ENCODE assay signal across 15 cellular contexts in genomic region chr5:24135536-24135935, GRCh38.
A peak's percentile ranks its signal among the peaks of the same experiment; 100 is the strongest.
DNase-seq lines count a peak whose midpoint lies in the region; ATAC-seq and TF ChIP-seq lines count a peak whose summit lies in the region.
"Had no signal": no experiment of that assay in that cellular context is flagged by ENCODE, and none has a peak within 500 bp of the region (broad histone marks: within the 10 kb centered on the region; RNA-seq: fewer than 3 reads in every experiment).

No MANE protein-coding gene starts in this region.

- H3K36me3 ChIP-seq in mammary epithelial cell (ENCODE audit: insufficient read depth, low read length) (no peaks in the 10 kb centered on the region), breast epithelium (no peaks in the 10 kb centered on the region), RWPE2 (ENCODE audit: low read depth) (no peaks in the 10 kb centered on the region), ascending aorta (no peaks in the 10 kb centered on the region), body of pancreas (replicated peaks in 1 of 2; ENCODE audit: insufficient read depth in 1 of 2, low read depth in 2 of 2) (no peaks in the 10 kb centered on the region)
- H3K36me3 ChIP-seq: BLaER1 had no signal

- TF ChIP-seq POLR2A in breast epithelium (IDR thresholded peaks at IDR 0.05) = no peak
- no peak for TF ChIP-seq POLR2A in body of pancreas (IDR thresholded peaks at IDR 0.05)

- CTCF ChIA-PET in mammary epithelial cell (lab: Charles Lee; ENCODE audit: low non-redundant PET) = no interaction called here

- DNase-seq in mammary epithelial cell = peak; percentile 17
- no peak for DNase-seq in breast epithelium (ENCODE audit: low spot score in 2 of 2)
- DNase-seq in RWPE2 (ENCODE audit: low spot score) = no peak
- DNase-seq in foreskin keratinocyte = peak; percentile 29 to 79
- peak; percentile 18 for DNase-seq in renal cortical epithelial cell (ENCODE audit: low read depth)
- DNase-seq in ascending aorta (ENCODE audit: low spot score in 2 of 2) = no peak
- DNase-seq in activated CD4-positive, alpha-beta T cell treated with anti-CD3 and anti-CD28 coated beads for 4 hours = no peak
- no peak for DNase-seq in body of pancreas
- DNase-seq: 8988T, AML-193, DMS53, GF-D8, HCEC 1CT, HFFc6 had no signal

- no peak overlapping the region for H2AFZ ChIP-seq in mammary epithelial cell (ENCODE audit: low read depth, low read length)

- no peaks in the 10 kb centered on the region for H3K9me3 ChIP-seq in mammary epithelial cell (replicated peaks; ENCODE audit: insufficient read depth, low read length)
- no peaks in the 10 kb centered on the region for H3K9me3 ChIP-seq in breast epithelium
- H3K9me3 ChIP-seq in RWPE2 (ENCODE audit: severe bottlenecking) = no peaks in the 10 kb centered on the region
- H3K9me3 ChIP-seq in ascending aorta = no peaks in the 10 kb centered on the region
- H3K9me3 ChIP-seq in body of pancreas = no peaks in the 10 kb centered on the region
- H3K9me3 ChIP-seq: BLaER1 had no signal

- H3K4me2 ChIP-seq in mammary epithelial cell (ENCODE audit: insufficient read depth, low read depth, low read length) = no peak overlapping the region
- H3K4me2 ChIP-seq: BLaER1 had no signal

- intact Hi-C loops in mammary epithelial cell (cut with micrococcal nuclease) = loop anchor here (2.0 kb wide), 1 partner anchor 25 kb away; no protein-coding TSS in a partner anchor
- intact Hi-C loops in breast epithelium (cut with DNase I; ENCODE audit: low total_unique reads) = no loop called here
- intact Hi-C loops in ascending aorta (cut with DNase I) = no loop called here
- intact Hi-C loops in body of pancreas (cut with DNase I) = no loop called here

- BruUV-seq in mammary epithelial cell (replicated peaks; lab: Mats Ljungman, UMichigan) = no TSS peak

- H3K27ac ChIP-seq in mammary epithelial cell (ENCODE audit: insufficient read depth, low read depth, low read length) (no peak overlapping the region), breast epithelium (no peak overlapping the region), RWPE2 (ENCODE audit: poor library complexity, severe bottlenecking) (no peak overlapping the region), foreskin keratinocyte (no peak overlapping the region), ascending aorta (no peak overlapping the region), body of pancreas (no peak overlapping the region)
- H3K27ac ChIP-seq: BLaER1 had no signal

- TF ChIP-seq CTCF in mammary epithelial cell (conservative IDR thresholded peaks at IDR 0.05 in 1 of 2, IDR thresholded peaks at IDR 0.05 in 1 of 2; ENCODE audit: extremely low read depth in 1 of 2, insufficient read depth in 1 of 2, low read depth in 1 of 2, low read length in 2 of 2) (no peak), breast epithelium (IDR thresholded peaks at IDR 0.05) (no peak), RWPE2 (IDR thresholded peaks at IDR 0.05; ENCODE audit: poor library complexity, severe bottlenecking) (no peak), foreskin keratinocyte (conservative IDR thresholded peaks at IDR 0.05) (no peak), ascending aorta (IDR thresholded peaks at IDR 0.05) (no peak), body of pancreas (IDR thresholded peaks at IDR 0.05) (no peak)

- H3K79me2 ChIP-seq in mammary epithelial cell (ENCODE audit: insufficient read depth, low read length) = no peaks in the 10 kb centered on the region

- in situ Hi-C loops in mammary epithelial cell (cut with MboI; ENCODE audit: low sequenced_read_pairs in 2 of 2) = no loop called here

- dilution Hi-C loops in mammary epithelial cell (cut with HindIII; ENCODE audit: low sequenced_read_pairs) = no loop called here

- no peaks in the 10 kb centered on the region for H3K27me3 ChIP-seq in mammary epithelial cell (ENCODE audit: insufficient read depth, low read length)
- H3K27me3 ChIP-seq in breast epithelium = no peaks in the 10 kb centered on the region
- no peaks in the 10 kb centered on the region for H3K27me3 ChIP-seq in RWPE2 (ENCODE audit: insufficient read depth, poor library complexity, severe bottlenecking)
- no peaks in the 10 kb centered on the region for H3K27me3 ChIP-seq in foreskin keratinocyte
- H3K27me3 ChIP-seq in ascending aorta = no peaks in the 10 kb centered on the region
- H3K27me3 ChIP-seq in body of pancreas = no peaks in the 10 kb centered on the region
- H3K27me3 ChIP-seq: BLaER1 had no signal

- no peak overlapping the region for H3K9ac ChIP-seq in mammary epithelial cell (ENCODE audit: insufficient read depth, low read length)
- H3K9ac ChIP-seq: BLaER1 had no signal

- no peak overlapping the region for H3K4me3 ChIP-seq in mammary epithelial cell (replicated peaks in 1 of 3; ENCODE audit: insufficient read depth in 1 of 3, low read depth in 2 of 3, low read length in 3 of 3)
- no peak overlapping the region for H3K4me3 ChIP-seq in breast epithelium
- no peak overlapping the region for H3K4me3 ChIP-seq in RWPE2 (ENCODE audit: severe bottlenecking)
- H3K4me3 ChIP-seq in ascending aorta = no peak overlapping the region
- H3K4me3 ChIP-seq in body of pancreas = no peak overlapping the region
- H3K4me3 ChIP-seq: BLaER1 had no signal

- peaks cover 3% of the 10 kb centered on the region for H3K4me1 ChIP-seq in mammary epithelial cell (ENCODE audit: insufficient read depth, low read length)
- no peaks in the 10 kb centered on the region for H3K4me1 ChIP-seq in breast epithelium
- peaks cover 11% of the 10 kb centered on the region for H3K4me1 ChIP-seq in RWPE2 (ENCODE audit: insufficient read depth, poor library complexity, severe bottlenecking)
- no peaks in the 10 kb centered on the region for H3K4me1 ChIP-seq in foreskin keratinocyte
- no peaks in the 10 kb centered on the region for H3K4me1 ChIP-seq in ascending aorta
- H3K4me1 ChIP-seq in body of pancreas = no peaks in the 10 kb centered on the region
- H3K4me1 ChIP-seq: BLaER1 had no signal

- peak; percentile 92 for ATAC-seq in RWPE2 (ENCODE audit: low read depth)
- peak; percentile 68 for ATAC-seq in foreskin keratinocyte
- ATAC-seq in body of pancreas = no peak

- H4K20me1 ChIP-seq in mammary epithelial cell (ENCODE audit: insufficient read depth, low read length) = no peaks in the 10 kb centered on the region
- H4K20me1 ChIP-seq: BLaER1 had no signal

Comparison
In these comparisons a context has a peak if more than half of its experiments do, and no peak if none do; other contexts are left out.
1. DNase-seq: peak in mammary epithelial cell (single experiment), foreskin keratinocyte (2 of 2) and renal cortical epithelial cell (single experiment); none in breast epithelium (0 of 2), RWPE2 (single experiment), ascending aorta (0 of 2), activated CD4-positive, alpha-beta T cell treated with anti-CD3 and anti-CD28 coated beads for 4 hours (0 of 2) and body of pancreas (0 of 4).